ENCODE assay signal across 18 cellular contexts in genomic region chr7:37540917-37541316, GRCh38.
"Had no signal": no experiment of that assay in that cellular context is flagged by ENCODE, and none has a peak within 500 bp of the region (broad histone marks: within the 10 kb centered on the region; RNA-seq: fewer than 3 reads in every experiment).

No MANE protein-coding gene starts in this region.

- ATAC-seq: activated CD4-positive, CD25-positive, alpha-beta regulatory T cell treated with anti-CD3 and anti-CD28 coated beads, Interleukin-2, amount 50 U/mL, for 24 hours; lower lobe of right lung; stimulated activated naive B cell treated with anti-CD40 and anti-IgM and Interleukin-4, amounts not matched to agents 10 μg/mL and 1 μg/mL and 100 μg/mL, for 72 hours had no signal

- H3K9me3 ChIP-seq: ascending aorta, colonic mucosa, esophagus squamous epithelium, lower lobe of right lung, tibial artery had no signal

- H3K36me3 Mint-ChIP-seq: activated naive CD8-positive, alpha-beta T cell treated with anti-CD3 and anti-CD28 coated beads, Interleukin-2, amount 10 ng/mL, durations not matched to agents 7 days and 5 days; mesothelial cell of epicardium; stimulated activated naive B cell treated with anti-CD40 and anti-IgM and Interleukin-4, amounts not matched to agents 10 μg/mL and 1 μg/mL and 100 μg/mL, for 72 hours had no signal

- H3K36me3 ChIP-seq: ascending aorta, cardiac muscle cell, colonic mucosa, esophagus squamous epithelium, lower lobe of right lung, tibial artery had no signal

- H3K9me3 Mint-ChIP-seq: activated naive CD8-positive, alpha-beta T cell treated with anti-CD3 and anti-CD28 coated beads, Interleukin-2, amount 10 ng/mL, durations not matched to agents 7 days and 5 days had no signal

- H3K4me3 Mint-ChIP-seq: activated naive CD8-positive, alpha-beta T cell treated with anti-CD3 and anti-CD28 coated beads, Interleukin-2, amount 10 ng/mL, durations not matched to agents 7 days and 5 days; mesothelial cell of epicardium; nephron progenitor cell; stimulated activated naive B cell treated with anti-CD40 and anti-IgM and Interleukin-4, amounts not matched to agents 10 μg/mL and 1 μg/mL and 100 μg/mL, for 72 hours had no signal

- H3K4me1 Mint-ChIP-seq: activated naive CD8-positive, alpha-beta T cell treated with anti-CD3 and anti-CD28 coated beads, Interleukin-2, amount 10 ng/mL, durations not matched to agents 7 days and 5 days; stimulated activated naive B cell treated with anti-CD40 and anti-IgM and Interleukin-4, amounts not matched to agents 10 μg/mL and 1 μg/mL and 100 μg/mL, for 72 hours had no signal

- H3K4me3 ChIP-seq: ascending aorta, cardiac muscle cell, colonic mucosa, esophagus squamous epithelium, lower lobe of right lung, SK-N-MC, tibial artery had no signal

- H3K27me3 Mint-ChIP-seq: activated naive CD8-positive, alpha-beta T cell treated with anti-CD3 and anti-CD28 coated beads, Interleukin-2, amount 10 ng/mL, durations not matched to agents 7 days and 5 days; stimulated activated naive B cell treated with anti-CD40 and anti-IgM and Interleukin-4, amounts not matched to agents 10 μg/mL and 1 μg/mL and 100 μg/mL, for 72 hours had no signal

- DNase-seq: activated CD4-positive, alpha-beta T cell treated with anti-CD3 and anti-CD28 coated beads, Interleukin-2, amount 50 U/mL, for 1 hour; activated CD8-positive, alpha-beta memory T cell treated with anti-CD3 and anti-CD28 coated beads for 24 hours; activated naive CD4-positive, alpha-beta T cell; activated naive CD8-positive, alpha-beta T cell treated with anti-CD3 and anti-CD28 coated beads, Interleukin-2, amount 10 ng/mL, durations not matched to agents 7 days and 5 days; colonic mucosa; esophagus squamous epithelium; glutamatergic neuron; lower lobe of right lung; nephron progenitor cell; stimulated activated CD4-positive, alpha-beta T cell treated with anti-CD3 and anti-CD28 coated beads, Interleukin-2, amount 100 ng/mL, for 48 hours; stimulated activated naive B cell treated with anti-CD40 and anti-IgM and Interleukin-4, amounts not matched to agents 10 μg/mL and 1 μg/mL and 100 μg/mL, for 72 hours; T-helper 9 cell had no signal

- H3K27me3 ChIP-seq: ascending aorta, cardiac muscle cell, colonic mucosa, esophagus squamous epithelium, tibial artery had no signal
